ENCODE assay signal across 8 cellular contexts in the genomic region with DNA sequence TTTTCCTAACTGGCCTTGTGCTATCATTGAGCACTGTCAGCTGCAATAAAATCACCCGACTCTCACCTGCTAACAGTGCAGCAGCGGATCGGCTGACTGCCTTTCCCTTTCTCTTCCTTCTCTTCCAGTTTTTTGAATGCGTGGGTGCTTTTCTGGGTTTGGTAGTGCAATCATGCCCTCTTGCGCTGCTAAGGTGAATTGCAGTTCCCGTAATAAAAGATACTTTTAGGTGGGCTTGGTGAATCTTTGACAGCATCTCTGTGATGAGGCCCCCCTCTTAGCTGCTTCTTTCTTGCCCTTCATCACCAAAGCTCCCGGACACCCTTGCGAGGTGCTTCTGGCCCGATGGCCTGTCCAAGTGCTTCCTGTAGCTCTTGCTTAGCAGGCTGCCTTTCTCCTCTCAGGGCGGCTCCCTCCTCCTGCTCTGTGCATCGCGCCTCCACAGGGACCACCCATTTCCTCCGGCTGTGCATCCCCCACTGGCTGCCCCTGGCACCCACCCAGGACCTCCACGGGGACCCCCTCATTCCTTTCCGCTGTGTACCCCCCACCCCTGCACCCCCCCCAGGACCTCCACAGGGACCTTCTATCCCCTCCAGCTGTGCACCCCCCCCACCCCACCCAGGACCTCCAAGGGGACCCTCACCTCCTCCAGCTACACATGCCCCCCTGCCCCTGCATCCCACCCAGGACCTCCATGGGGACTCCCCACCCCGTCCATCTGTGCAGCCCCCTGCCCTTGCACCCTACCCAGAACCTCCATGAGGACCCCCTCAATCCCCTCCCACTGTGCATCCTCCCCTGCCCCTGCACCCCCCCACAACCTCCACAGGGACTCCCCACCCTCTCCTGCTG. TPM values are rescaled to one million over a fixed set of nuclear protein-coding genes. Genes with fewer than 3 reads are reported as not detected.
DNase-seq lines count a peak whose midpoint lies in the region; ATAC-seq and TF ChIP-seq lines count a peak whose summit lies in the region.

No MANE protein-coding gene starts in this region.

- no peaks in the 10 kb centered on the region for H3K9me2 ChIP-seq in GM23338 (ENCODE audit: insufficient read depth)

- H3K4me3 Mint-ChIP-seq in GM23338 (no peak overlapping the region), mesothelial cell of epicardium (no peak overlapping the region)
- peak overlapping the region; percentile 26 to 35 for H3K4me3 Mint-ChIP-seq in effector memory CD8-positive, alpha-beta T cell

- H3K9me3 ChIP-seq in AG04450 (ENCODE audit: control insufficient read depth, insufficient read depth, low read length) = no peaks in the 10 kb centered on the region

- TF ChIP-seq CTCF in AG04450 (IDR thresholded peaks at IDR 0.05; ENCODE audit: low read depth, low read length) (peak; percentile 94), GM23338 (conservative IDR thresholded peaks at IDR 0.05; ENCODE audit: low read depth in 2 of 2) (peak; percentile 94 to 96), mesothelial cell of epicardium (IDR thresholded peaks at IDR 0.05; ENCODE audit: unreplicated experiment) (peak; percentile 73)

- no peak overlapping the region for H3K4me2 ChIP-seq in GM23338

- no peak overlapping the region for H3K27ac ChIP-seq in AG04450 (ENCODE audit: low read depth, low read length)
- no peak overlapping the region for H3K27ac ChIP-seq in GM23338 (ENCODE audit: low read depth)

- H3K36me3 ChIP-seq in GM23338 (ENCODE audit: insufficient read depth) = no peaks in the 10 kb centered on the region

- ATAC-seq in GM23338 = peak; percentile 66
- peak; percentile 75 for ATAC-seq in effector memory CD8-positive, alpha-beta T cell (replicated peaks)
- ATAC-seq in stimulated activated naive CD8-positive, alpha-beta T cell treated with anti-CD3 and anti-CD28 coated beads, Interleukin-15, Interleukin-2, amounts not matched to agents 100 U/mL and 50 U/mL, for 24 hours = peak; percentile 20
- no peak for ATAC-seq in GM18505 (IDR thresholded peaks at IDR 0.05; ENCODE audit: unreplicated experiment)

- H3K9me3 Mint-ChIP-seq in GM23338 = no peaks in the 10 kb centered on the region
- H3K9me3 Mint-ChIP-seq in effector memory CD8-positive, alpha-beta T cell = no peaks in the 10 kb centered on the region
- H3K9me3 Mint-ChIP-seq in mesothelial cell of epicardium = no peaks in the 10 kb centered on the region

- no peaks in the 10 kb centered on the region for H3K4me1 ChIP-seq in GM23338 (ENCODE audit: insufficient read depth)

- H3K27ac Mint-ChIP-seq in GM23338 (no peak overlapping the region), mesothelial cell of epicardium (no peak overlapping the region)
- no peak overlapping the region for H3K27ac Mint-ChIP-seq in effector memory CD8-positive, alpha-beta T cell

- H3K27me3 ChIP-seq in AG04450 (ENCODE audit: control insufficient read depth, insufficient read depth, low read length) (peaks cover 16% of the 10 kb centered on the region), GM23338 (ENCODE audit: insufficient read depth) (peaks cover 6% of the 10 kb centered on the region; the same call in 1 of the 2 replicates)

- H3K36me3 Mint-ChIP-seq in GM23338 (ENCODE audit: low read depth) (no peaks in the 10 kb centered on the region; the same call in 2 of the 3 replicates), mesothelial cell of epicardium (no peaks in the 10 kb centered on the region)
- H3K36me3 Mint-ChIP-seq in effector memory CD8-positive, alpha-beta T cell (ENCODE audit: insufficient read depth) = peaks cover 23% of the 10 kb centered on the region

- H2AFZ ChIP-seq in GM23338 = no peak overlapping the region

- TF ChIP-seq POLR2A in GM18505 (IDR thresholded peaks at IDR 0.05; ENCODE audit: borderline replicate concordance, extremely low read depth, insufficient read depth, insufficient read length) = no peak

- H3K79me2 ChIP-seq in GM23338 (replicated peaks; ENCODE audit: insufficient read depth) = no peaks in the 10 kb centered on the region

- no peaks in the 10 kb centered on the region for H3F3A ChIP-seq in GM23338 (replicated peaks; ENCODE audit: low read depth)

- CTCF ChIA-PET in AG04450 (lab: Charles Lee) = interaction anchor here (0.6 to 4.0 kb wide), 37 partner anchors 8 to 757 kb away, joined by 3 to 33 read pairs (median 4); a partner anchor contains a TSS

- DNase-seq in AG04450 (ENCODE audit: low read depth, low spot score) (peak; percentile 32), GM23338 (ENCODE audit: low spot score) (peak; percentile 83), NCI-H446 treated with DMSO at 0.1 percent for 48 hours (lab: John Stamatoyannopoulos, UW) (peak; percentile 14), mesothelial cell of epicardium (ENCODE audit: low spot score in 2 of 2, unreplicated experiment in 2 of 2) (peak in 1 of 2 experiments; percentile 56)
- DNase-seq in activated CD4-positive, alpha-beta T cell treated with anti-CD3 and anti-CD28 coated beads, Interleukin-2, amount 50 U/mL, for 1 hour = peak; percentile 23
- peak; percentile 24 to 46 (median 33) for DNase-seq in effector memory CD8-positive, alpha-beta T cell
- peak; percentile 53 for DNase-seq in stimulated activated naive CD8-positive, alpha-beta T cell treated with anti-CD3 and anti-CD28 coated beads, Interleukin-15, Interleukin-2, amounts not matched to agents 100 U/mL and 50 U/mL, for 24 hours

- H3K27me3 Mint-ChIP-seq in GM23338 (ENCODE audit: insufficient read depth, low read depth, poor library complexity) (peaks cover 19% of the 10 kb centered on the region), mesothelial cell of epicardium (ENCODE audit: low read depth) (peaks cover 37% of the 10 kb centered on the region)
- H3K27me3 Mint-ChIP-seq in effector memory CD8-positive, alpha-beta T cell = peaks cover 25 to 40% of the 10 kb centered on the region in 2 donors

- 0 out of 2 replicates have a peak, but pooled peaks cover 3% of the 10 kb centered on the region for H4K20me1 ChIP-seq in GM23338 (replicated peaks; ENCODE audit: insufficient read depth)

- H3K4me1 Mint-ChIP-seq in GM23338 = peaks cover 10% of the 10 kb centered on the region
- peaks cover 7% of the 10 kb centered on the region in 2 donors for H3K4me1 Mint-ChIP-seq in effector memory CD8-positive, alpha-beta T cell (ENCODE audit: low read depth in 2 of 2)
- H3K4me1 Mint-ChIP-seq in mesothelial cell of epicardium = peaks cover 30% of the 10 kb centered on the region

- H3K4me3 ChIP-seq in AG04450 (ENCODE audit: low read depth, low read length) (peak overlapping the region; percentile 44), GM23338 (no peak overlapping the region)

- POLR2A ChIA-PET in AG04450 (lab: Yijun Ruan, JAX) = interaction anchor here (1.3 kb wide), 1 partner anchor 748 kb away, joined by 3 read pairs; no protein-coding TSS in a partner anchor

TF ChIP-seq in GM23338, 12 proteins besides CTCF, POLR2A, EP300 and RAD21 (continues in another document):
- TF ChIP-seq POLR2AphosphoS5 (IDR thresholded peaks at IDR 0.05; ENCODE audit: low read depth) = no peak
- no peak for TF ChIP-seq EZH2phosphoT487 (IDR thresholded peaks at IDR 0.05; ENCODE audit: unreplicated experiment)
- TF ChIP-seq JUNB (IDR thresholded peaks at IDR 0.05; ENCODE audit: unreplicated experiment) = no peak
- TF ChIP-seq ZNF331 (CRISPR knock-in tag; IDR thresholded peaks at IDR 0.05; ENCODE audit: low read depth) = no peak
- TF ChIP-seq, protein P1, sequence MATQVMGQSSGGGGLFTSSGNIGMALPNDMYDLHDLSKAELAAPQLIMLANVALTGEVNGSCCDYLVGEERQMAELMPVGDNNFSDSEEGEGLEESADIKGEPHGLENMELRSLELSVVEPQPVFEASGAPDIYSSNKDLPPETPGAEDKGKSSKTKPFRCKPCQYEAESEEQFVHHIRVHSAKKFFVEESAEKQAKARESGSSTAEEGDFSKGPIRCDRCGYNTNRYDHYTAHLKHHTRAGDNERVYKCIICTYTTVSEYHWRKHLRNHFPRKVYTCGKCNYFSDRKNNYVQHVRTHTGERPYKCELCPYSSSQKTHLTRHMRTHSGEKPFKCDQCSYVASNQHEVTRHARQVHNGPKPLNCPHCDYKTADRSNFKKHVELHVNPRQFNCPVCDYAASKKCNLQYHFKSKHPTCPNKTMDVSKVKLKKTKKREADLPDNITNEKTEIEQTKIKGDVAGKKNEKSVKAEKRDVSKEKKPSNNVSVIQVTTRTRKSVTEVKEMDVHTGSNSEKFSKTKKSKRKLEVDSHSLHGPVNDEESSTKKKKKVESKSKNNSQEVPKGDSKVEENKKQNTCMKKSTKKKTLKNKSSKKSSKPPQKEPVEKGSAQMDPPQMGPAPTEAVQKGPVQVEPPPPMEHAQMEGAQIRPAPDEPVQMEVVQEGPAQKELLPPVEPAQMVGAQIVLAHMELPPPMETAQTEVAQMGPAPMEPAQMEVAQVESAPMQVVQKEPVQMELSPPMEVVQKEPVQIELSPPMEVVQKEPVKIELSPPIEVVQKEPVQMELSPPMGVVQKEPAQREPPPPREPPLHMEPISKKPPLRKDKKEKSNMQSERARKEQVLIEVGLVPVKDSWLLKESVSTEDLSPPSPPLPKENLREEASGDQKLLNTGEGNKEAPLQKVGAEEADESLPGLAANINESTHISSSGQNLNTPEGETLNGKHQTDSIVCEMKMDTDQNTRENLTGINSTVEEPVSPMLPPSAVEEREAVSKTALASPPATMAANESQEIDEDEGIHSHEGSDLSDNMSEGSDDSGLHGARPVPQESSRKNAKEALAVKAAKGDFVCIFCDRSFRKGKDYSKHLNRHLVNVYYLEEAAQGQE (IDR thresholded peaks at IDR 0.05; ENCODE audit: unreplicated experiment) = no peak
- TF ChIP-seq NANOG (IDR thresholded peaks at IDR 0.05; ENCODE audit: borderline replicate concordance) = no peak
- TF ChIP-seq EZH2 (IDR thresholded peaks at IDR 0.05; ENCODE audit: low read depth, unreplicated experiment) = no peak
- TF ChIP-seq, protein P2, sequence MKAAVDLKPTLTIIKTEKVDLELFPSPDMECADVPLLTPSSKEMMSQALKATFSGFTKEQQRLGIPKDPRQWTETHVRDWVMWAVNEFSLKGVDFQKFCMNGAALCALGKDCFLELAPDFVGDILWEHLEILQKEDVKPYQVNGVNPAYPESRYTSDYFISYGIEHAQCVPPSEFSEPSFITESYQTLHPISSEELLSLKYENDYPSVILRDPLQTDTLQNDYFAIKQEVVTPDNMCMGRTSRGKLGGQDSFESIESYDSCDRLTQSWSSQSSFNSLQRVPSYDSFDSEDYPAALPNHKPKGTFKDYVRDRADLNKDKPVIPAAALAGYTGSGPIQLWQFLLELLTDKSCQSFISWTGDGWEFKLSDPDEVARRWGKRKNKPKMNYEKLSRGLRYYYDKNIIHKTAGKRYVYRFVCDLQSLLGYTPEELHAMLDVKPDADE (IDR thresholded peaks at IDR 0.05) = no peak

RNA-seq across cellular contexts. Expression of a gene that starts 50.8 kb away (rescaled TPM):
- polyA plus RNA-seq in AG04450 (2011; rRNA removed) (3,211 and 3,269 TPM in 2 replicates), GM23338 (2016; fragmentation: Nextera tagmentation; extraction: Ambion mirVana) (2,550 and 2,858 TPM in 2 replicates)
- polyA minus RNA-seq in AG04450 (2011; rRNA and poly(A)+ RNA removed) = 911 and 957 TPM in 2 replicates
- total RNA-seq in GM23338 (2014; rRNA removed; shearing (Covaris generic)) = 561 and 772 TPM in 2 replicates
- total RNA-seq in mesothelial cell of epicardium = 1,710 to 1,896 TPM (median 1,851 TPM) in 3 replicates

Comparison
In these comparisons a context has a peak if more than half of its experiments do, and no peak if none do; other contexts are left out.
1. H3K4me3 Mint-ChIP-seq: peak in effector memory CD8-positive, alpha-beta T cell (2 of 2); none in GM23338 (single experiment) and mesothelial cell of epicardium (single experiment).
2. Peak in every context shown above with its lines, with median percentiles within 50 percentile points of each other: CTCF ChIP-seq.